Comparison of ENCODE assay signal across 15 cellular contexts in genomic region chr2:229269986-229270385, GRCh38. TPM values are rescaled to one million over a fixed set of nuclear protein-coding genes. Genes with fewer than 3 reads are reported as not detected.
A peak's percentile ranks its signal among the peaks of the same experiment; 100 is the strongest.
DNase-seq lines count a peak whose midpoint lies in the region; ATAC-seq and TF ChIP-seq lines count a peak whose summit lies in the region.
"Had no signal": no experiment of that assay in that cellular context is flagged by ENCODE, and none has a peak within 500 bp of the region (broad histone marks: within the 10 kb centered on the region; RNA-seq: fewer than 3 reads in every experiment).

No MANE protein-coding gene starts in this region.

- DNase-seq in Caco-2, result no peak
- no peak for DNase-seq in astrocyte of the cerebellum (ENCODE audit: low read depth)
- no peak for DNase-seq in right lobe of liver
- no peak for DNase-seq in skeletal muscle cell (ENCODE audit: low read depth)
- DNase-seq in NCI-H1694 treated with DMSO at 0.1 percent for 48 hours (lab: John Stamatoyannopoulos, UW), result no peak
- no peak for DNase-seq in activated CD4-positive, alpha-beta T cell treated with anti-CD3 and anti-CD28 coated beads, Interleukin-2, amount 10 ng/mL, durations not matched to agents 7 days and 5 days
- DNase-seq in NCI-H226, result no peak
- DNase-seq: activated CD4-positive, alpha-beta T cell treated with anti-CD3 and anti-CD28 coated beads for 4 hours; activated naive CD4-positive, alpha-beta T cell; NCI-H524; SK-N-SH had no signal

- H3K4me3 Mint-ChIP-seq in Caco-2 (ENCODE audit: unreplicated experiment), result peak overlapping the region; percentile 67
- H3K4me3 Mint-ChIP-seq in activated CD4-positive, alpha-beta T cell treated with anti-CD3 and anti-CD28 coated beads, Interleukin-2, amount 10 ng/mL, durations not matched to agents 7 days and 5 days, result no peak overlapping the region

- no peaks in the 10 kb centered on the region for H3K9me3 Mint-ChIP-seq in Caco-2 (ENCODE audit: unreplicated experiment)
- no peaks in the 10 kb centered on the region for H3K9me3 Mint-ChIP-seq in activated CD4-positive, alpha-beta T cell treated with anti-CD3 and anti-CD28 coated beads, Interleukin-2, amount 10 ng/mL, durations not matched to agents 7 days and 5 days

- TF ChIP-seq CTCF in Caco-2 (IDR thresholded peaks at IDR 0.05; ENCODE audit: insufficient read depth in 1 of 2, low read depth in 1 of 2, low read length in 1 of 2, severe bottlenecking in 1 of 2, unreplicated experiment in 1 of 2), result no peak
- TF ChIP-seq CTCF in astrocyte of the cerebellum (IDR thresholded peaks at IDR 0.05; ENCODE audit: low read depth, low read length, missing control alignments), result no peak
- no peak for TF ChIP-seq CTCF in right lobe of liver (IDR thresholded peaks at IDR 0.05)

- CTCF ChIA-PET in Caco-2 (lab: Charles Lee), result interaction anchor here (1.2 kb wide), 1 partner anchor 140 kb away, joined by 4 read pairs; no protein-coding TSS in a partner anchor
- CTCF ChIA-PET in activated CD4-positive, alpha-beta T cell treated with anti-CD3 and anti-CD28 coated beads, Interleukin-2, amount 10 ng/mL, durations not matched to agents 7 days and 5 days (lab: Charles Lee), result no interaction called here

- intact Hi-C loops in Caco-2 (cut with micrococcal nuclease; ENCODE audit: unreplicated experiment), result loop anchor here (1.0 to 5.0 kb wide), 2 partner anchors 137 kb away; no protein-coding TSS in a partner anchor
- intact Hi-C loops in right lobe of liver (cut with DNase I), result loop anchor here in 1 of 2 donors (10.0 kb wide), 2 partner anchors 135 to 585 kb away; no protein-coding TSS in a partner anchor

- TF ChIP-seq POLR2A in right lobe of liver (IDR thresholded peaks at IDR 0.05), result no peak

- in situ Hi-C loops in astrocyte of the cerebellum (cut with HindIII; ENCODE audit: low sequenced_read_pairs), result no loop called here

- no peaks in the 10 kb centered on the region for H3K27me3 ChIP-seq in Caco-2 (replicated peaks; ENCODE audit: control insufficient read depth, insufficient read depth, low read length)
- H3K27me3 ChIP-seq in right lobe of liver, result no peaks in the 10 kb centered on the region

- H3K4me3 ChIP-seq in Caco-2 (ENCODE audit: low read depth, low read length), result no peak overlapping the region
- H3K4me3 ChIP-seq in astrocyte of the cerebellum (ENCODE audit: low read depth, low read length), result peak overlapping the region; percentile 64
- H3K4me3 ChIP-seq in right lobe of liver, result peak overlapping the region; percentile 56 to 95 (median 84)
- peak overlapping the region; percentile 76 for H3K4me3 ChIP-seq in skeletal muscle cell (ENCODE audit: low read depth, low read length)
- H3K4me3 ChIP-seq: HAP-1 had no signal

- H3K36me3 ChIP-seq in Caco-2 (ENCODE audit: control insufficient read depth, insufficient read depth, low read length) (no peaks in the 10 kb centered on the region), right lobe of liver (no peaks in the 10 kb centered on the region)
- H3K36me3 ChIP-seq: HAP-1 had no signal

- peak overlapping the region; percentile 71 to 96 (median 86) for H3K27ac ChIP-seq in right lobe of liver
- H3K27ac ChIP-seq: C4-2B had no signal

- no peak for ATAC-seq in right lobe of liver
- ATAC-seq in HG02852 (IDR thresholded peaks at IDR 0.05; ENCODE audit: unreplicated experiment), result no peak

- POLR2A ChIA-PET in Caco-2 (lab: Charles Lee), result no interaction called here
- POLR2A ChIA-PET in activated CD4-positive, alpha-beta T cell treated with anti-CD3 and anti-CD28 coated beads, Interleukin-2, amount 10 ng/mL, durations not matched to agents 7 days and 5 days (lab: Charles Lee), result no interaction called here

- H3K4me1 ChIP-seq in Caco-2, result peaks cover 19% of the 10 kb centered on the region
- H3K4me1 ChIP-seq in right lobe of liver, result peaks cover 0 to 33% (median 5%) of the 10 kb centered on the region in 4 donors
- H3K4me1 ChIP-seq: HAP-1 had no signal

- H3K4me1 Mint-ChIP-seq in Caco-2 (ENCODE audit: low read depth, unreplicated experiment), result peaks cover 14% of the 10 kb centered on the region
- H3K4me1 Mint-ChIP-seq in activated CD4-positive, alpha-beta T cell treated with anti-CD3 and anti-CD28 coated beads, Interleukin-2, amount 10 ng/mL, durations not matched to agents 7 days and 5 days, result no peaks in the 10 kb centered on the region

- 6% methylated on average over 6 of the region's 6 CpGs for WGBS in right lobe of liver (ENCODE audit: insufficient coverage, low coverage, low lambda C conversion rate, missing lambda C conversion rate)

- H3K9me3 ChIP-seq in Caco-2 (no peaks in the 10 kb centered on the region), right lobe of liver (no peaks in the 10 kb centered on the region)
- H3K9me3 ChIP-seq: HAP-1, SK-N-SH had no signal

- no peaks in the 10 kb centered on the region for H3K27me3 Mint-ChIP-seq in Caco-2 (ENCODE audit: insufficient read depth, unreplicated experiment)
- H3K27me3 Mint-ChIP-seq in activated CD4-positive, alpha-beta T cell treated with anti-CD3 and anti-CD28 coated beads, Interleukin-2, amount 10 ng/mL, durations not matched to agents 7 days and 5 days, result peaks cover 24% of the 10 kb centered on the region

- no TSS peak for BruUV-seq in Caco-2 (replicated peaks; lab: Mats Ljungman, UMichigan)

- no peaks in the 10 kb centered on the region for H3K36me3 Mint-ChIP-seq in Caco-2 (ENCODE audit: insufficient read depth, unreplicated experiment)
- no peaks in the 10 kb centered on the region for H3K36me3 Mint-ChIP-seq in activated CD4-positive, alpha-beta T cell treated with anti-CD3 and anti-CD28 coated beads, Interleukin-2, amount 10 ng/mL, durations not matched to agents 7 days and 5 days (ENCODE audit: low read depth)

- H3K27ac Mint-ChIP-seq in Caco-2 (ENCODE audit: unreplicated experiment), result no peak overlapping the region
- no peak overlapping the region for H3K27ac Mint-ChIP-seq in activated CD4-positive, alpha-beta T cell treated with anti-CD3 and anti-CD28 coated beads, Interleukin-2, amount 10 ng/mL, durations not matched to agents 7 days and 5 days

RNA-seq across cellular contexts. Expression of gene PID1, which starts 1.1 kb away (rescaled TPM):
- total RNA-seq in Caco-2 (2022) (9.8 and 11.3 TPM in 2 replicates), right lobe of liver (10 to 100 TPM; 28.5 to 95.4 (median 65.3) TPM)
- not detected for total RNA-seq in activated CD4-positive, alpha-beta T cell treated with anti-CD3 and anti-CD28 coated beads, Interleukin-2, amount 10 ng/mL, durations not matched to agents 7 days and 5 days
- total RNA-seq: pulmonary artery endothelial cell had no signal

Comparison
In these comparisons a context has a peak if more than half of its experiments do, and no peak if none do; other contexts are left out.
1. RNA of gene PID1, which starts 1.1 kb away (total RNA-seq): 28.5 to 95.4 TPM in right lobe of liver and 9.8 to 11.3 TPM in Caco-2; not detected in activated CD4-positive, alpha-beta T cell treated with anti-CD3 and anti-CD28 coated beads, Interleukin-2, amount 10 ng/mL, durations not matched to agents 7 days and 5 days; every median in the first group is over 10 times any median in the second.